In genomic region chr1:201490708-201491131, GRCh38 we compare ENCODE assay signal across 18 cellular contexts. TPM values are rescaled to one million over a fixed set of nuclear protein-coding genes. Genes with fewer than 3 reads are reported as not detected.
DNase-seq lines count a peak whose midpoint lies in the region; ATAC-seq, FAIRE-seq and TF ChIP-seq lines count a peak whose summit lies in the region.
"Had no signal": no experiment of that assay in that cellular context is flagged by ENCODE, and none has a peak within 500 bp of the region (broad histone marks: within the 10 kb centered on the region; RNA-seq: fewer than 3 reads in every experiment).

No MANE protein-coding gene starts in this region.

- H3K9me3 ChIP-seq in AG04450 (ENCODE audit: control insufficient read depth, insufficient read depth, low read length) = no peaks in the 10 kb centered on the region
- no peaks in the 10 kb centered on the region for H3K9me3 ChIP-seq in endothelial cell of umbilical vein (replicated peaks; ENCODE audit: control insufficient read depth, insufficient read depth, low read length)
- H3K9me3 ChIP-seq: adrenal gland had no signal

- H3K27ac ChIP-seq in AG04450 (ENCODE audit: low read depth, low read length) (peak overlapping the region; percentile 61), endothelial cell of umbilical vein (ENCODE audit: insufficient read depth, low read depth, low read length) (peak overlapping the region; percentile 90), rectal smooth muscle tissue (ENCODE audit: low read depth, low read length) (peak overlapping the region; percentile 99)

- H3K4me1 ChIP-seq in endothelial cell of umbilical vein (ENCODE audit: control insufficient read depth, extremely low read depth, insufficient read depth, low read length) = peaks cover 89% of the 10 kb centered on the region
- peaks cover 86% of the 10 kb centered on the region for H3K4me1 ChIP-seq in rectal smooth muscle tissue (ENCODE audit: control insufficient read depth, insufficient read depth, low read length)

- H3K9me3 Mint-ChIP-seq in activated naive CD4-positive, alpha-beta T cell treated with anti-CD3 and anti-CD28 coated beads for 36 hours = no peaks in the 10 kb centered on the region
- H3K9me3 Mint-ChIP-seq: activated T-cell treated with anti-CD3 and anti-CD28 coated beads, Interleukin-2, amount 50 U/mL, for 24 hours; IgD-negative memory B cell had no signal

- TF ChIP-seq CTCF in AG04450 (IDR thresholded peaks at IDR 0.05; ENCODE audit: low read depth, low read length) (no peak), endothelial cell of umbilical vein (IDR thresholded peaks at IDR 0.05; ENCODE audit: extremely low read depth in 1 of 2, insufficient read depth in 1 of 2, low read depth in 1 of 2, low read length in 2 of 2) (no peak)

- H2AFZ ChIP-seq in endothelial cell of umbilical vein (ENCODE audit: low read depth, low read length) = no peak overlapping the region

- no peak overlapping the region for H3K27ac Mint-ChIP-seq in activated naive CD4-positive, alpha-beta T cell treated with anti-CD3 and anti-CD28 coated beads for 36 hours
- H3K27ac Mint-ChIP-seq: activated T-cell treated with anti-CD3 and anti-CD28 coated beads, Interleukin-2, amount 50 U/mL, for 24 hours; IgD-negative memory B cell; T-helper 17 cell had no signal

- H3K79me2 ChIP-seq in endothelial cell of umbilical vein (ENCODE audit: control insufficient read depth, insufficient read depth, low read length) = peaks cover 44% of the 10 kb centered on the region

- H3K27me3 Mint-ChIP-seq in activated naive CD4-positive, alpha-beta T cell treated with anti-CD3 and anti-CD28 coated beads for 36 hours (ENCODE audit: low read depth) = no peaks in the 10 kb centered on the region
- H3K27me3 Mint-ChIP-seq: activated T-cell treated with anti-CD3 and anti-CD28 coated beads, Interleukin-2, amount 50 U/mL, for 24 hours; IgD-negative memory B cell; T-helper 17 cell had no signal

- H3K4me3 ChIP-seq in AG04450 (ENCODE audit: low read depth, low read length) (no peak overlapping the region), endothelial cell of umbilical vein (replicated peaks in 1 of 3; ENCODE audit: insufficient read depth in 1 of 3, low read depth in 1 of 3, low read length in 3 of 3) (no peak overlapping the region), rectal smooth muscle tissue (ENCODE audit: low read length) (no peak overlapping the region)
- H3K4me3 ChIP-seq: adrenal gland had no signal

- H3K36me3 Mint-ChIP-seq in activated naive CD4-positive, alpha-beta T cell treated with anti-CD3 and anti-CD28 coated beads for 36 hours (ENCODE audit: low read depth) = peaks cover 25% of the 10 kb centered on the region

- H3K9ac ChIP-seq in endothelial cell of umbilical vein (replicated peaks; ENCODE audit: extremely low read depth, insufficient read depth, low read length) = no peak overlapping the region
- no peak overlapping the region for H3K9ac ChIP-seq in rectal smooth muscle tissue (ENCODE audit: low read length)

- H3K36me3 ChIP-seq in endothelial cell of umbilical vein (ENCODE audit: control insufficient read depth in 2 of 2, extremely low read depth in 1 of 2, insufficient read depth in 2 of 2, low read length in 2 of 2) (peaks cover 6 to 14% of the 10 kb centered on the region in 2 experiments), rectal smooth muscle tissue (ENCODE audit: control insufficient read depth, insufficient read depth, low read length) (peaks cover 50% of the 10 kb centered on the region)

- intact Hi-C loops in endothelial cell of umbilical vein (cut with micrococcal nuclease) = no loop called here
- intact Hi-C loops in activated naive CD4-positive, alpha-beta T cell treated with anti-CD3 and anti-CD28 coated beads for 36 hours (cut with micrococcal nuclease) = no loop called here

- TF ChIP-seq POLR2A in endothelial cell of umbilical vein (IDR thresholded peaks at IDR 0.05; ENCODE audit: low read depth, low read length) = peak; percentile 74

- FAIRE-seq in endothelial cell of umbilical vein (lab: Jason Lieb, UNC) = peak; percentile 92
- no peak for FAIRE-seq in frontal cortex (lab: Jason Lieb, UNC)
- FAIRE-seq: kidney, RCC 7860 had no signal

- dilution Hi-C loops in endothelial cell of umbilical vein (cut with MboI; ENCODE audit: extremely low pct_ligation_motif_present, low sequenced_read_pairs) = no loop called here

- no peaks in the 10 kb centered on the region for H4K20me1 ChIP-seq in endothelial cell of umbilical vein (replicated peaks; ENCODE audit: control insufficient read depth, extremely low read depth, insufficient read depth, low read length)

- H3K9me1 ChIP-seq in endothelial cell of umbilical vein (replicated peaks; ENCODE audit: control insufficient read depth, extremely low read depth, insufficient read depth, low read length) = no peaks in the 10 kb centered on the region

- ATAC-seq in HG02870 (IDR thresholded peaks at IDR 0.05; ENCODE audit: unreplicated experiment) = no peak
- ATAC-seq: T-helper 17 cell had no signal

- BruUV-seq in endothelial cell of umbilical vein (replicated peaks; lab: Mats Ljungman, UMichigan) = no TSS peak

- POLR2A ChIA-PET in AG04450 (lab: Yijun Ruan, JAX) = interaction anchor here (1.2 to 7.4 kb wide), 3 partner anchors 10 to 17 kb away, joined by 3 to 66 read pairs (median 8); partner anchors contain the start of gene CSRP1
- POLR2A ChIA-PET in endothelial cell of umbilical vein (lab: Charles Lee) = interaction anchor here (1.6 to 7.3 kb wide), 2 partner anchors 14 to 22 kb away, joined by 4 to 124 read pairs; partner anchors contain the start of gene CSRP1

- CTCF ChIA-PET in AG04450 (lab: Charles Lee) (interaction anchor here (0.9 to 13.3 kb wide), 4 partner anchors 9 to 43 kb away, joined by 3 to 307 read pairs (median 6); no protein-coding TSS in a partner anchor), endothelial cell of umbilical vein (lab: Charles Lee) (interaction anchor here (0.9 to 28.3 kb wide), 8 partner anchors 8 to 55 kb away, joined by 3 to 1317 read pairs (median 4); partner anchors contain the start of gene CSRP1)
- CTCF ChIA-PET in activated naive CD4-positive, alpha-beta T cell treated with anti-CD3 and anti-CD28 coated beads for 36 hours (lab: Charles Lee) = interaction anchor here (1.4 to 3.2 kb wide), 3 partner anchors 9 to 43 kb away, joined by 4 to 19 read pairs (median 7); no protein-coding TSS in a partner anchor

- no peak for DNase-seq in AG04450 (ENCODE audit: low read depth, low spot score)
- peak; percentile 61 for DNase-seq in M059J (ENCODE audit: low read depth)
- peak; percentile 57 for DNase-seq in endothelial cell of umbilical vein (ENCODE audit: low read depth, low spot score)
- no peak for DNase-seq in RPMI8226
- DNase-seq in activated naive CD4-positive, alpha-beta T cell treated with anti-CD3 and anti-CD28 coated beads for 36 hours = no peak
- no peak for DNase-seq in frontal cortex (ENCODE audit: low spot score in 2 of 2)
- DNase-seq: activated CD4-positive, alpha-beta T cell treated with anti-CD3 and anti-CD28 coated beads for 48 hours; activated T-cell treated with anti-CD3 and anti-CD28 coated beads, Interleukin-2, amount 50 U/mL, for 24 hours; adrenal gland; DMS153; effector CD4-positive, alpha-beta T cell; kidney; NCI-H524 treated with DMSO at 0.1 percent for 48 hours; T-helper 17 cell had no signal

- H3K4me3 Mint-ChIP-seq in activated naive CD4-positive, alpha-beta T cell treated with anti-CD3 and anti-CD28 coated beads for 36 hours = no peak overlapping the region
- H3K4me3 Mint-ChIP-seq: activated T-cell treated with anti-CD3 and anti-CD28 coated beads, Interleukin-2, amount 50 U/mL, for 24 hours; T-helper 17 cell had no signal

- H3K27me3 ChIP-seq in AG04450 (ENCODE audit: control insufficient read depth, insufficient read depth, low read length) = no peaks in the 10 kb centered on the region
- H3K27me3 ChIP-seq in endothelial cell of umbilical vein (ENCODE audit: control insufficient read depth in 2 of 2, insufficient read depth in 2 of 2, low read length in 2 of 2) = no peaks in the 10 kb centered on the region
- no peaks in the 10 kb centered on the region for H3K27me3 ChIP-seq in rectal smooth muscle tissue (ENCODE audit: control insufficient read depth, insufficient read depth, low read length)
- H3K27me3 ChIP-seq: adrenal gland had no signal

- peak overlapping the region; percentile 68 for H3K4me2 ChIP-seq in endothelial cell of umbilical vein (ENCODE audit: insufficient read depth, low read length)

- no peaks in the 10 kb centered on the region for H3K4me1 Mint-ChIP-seq in activated naive CD4-positive, alpha-beta T cell treated with anti-CD3 and anti-CD28 coated beads for 36 hours (ENCODE audit: low read depth)

RNA-seq across cellular contexts. Expression of gene CSRP1, which starts 16.2 kb away (rescaled TPM):
- polyA plus RNA-seq in AG04450 (2011; rRNA removed) = 641 and 730 TPM in 2 replicates
- polyA minus RNA-seq in AG04450 (2011; rRNA and poly(A)+ RNA removed) = 568 and 749 TPM in 2 replicates
- total RNA-seq in M059J (2014; rRNA removed; shearing (Covaris generic)) = 565 and 854 TPM in 2 replicates
- total RNA-seq in endothelial cell of umbilical vein = 332 and 393 TPM in 2 replicates
- 510 and 560 TPM in 2 replicates for polyA plus RNA-seq in endothelial cell of umbilical vein
- polyA plus RNA-seq in endothelial cell of umbilical vein (2011; cell fraction: cytosol; rRNA removed) = 538 and 578 TPM in 2 replicates
- 426 and 474 TPM in 2 replicates for polyA plus RNA-seq in endothelial cell of umbilical vein (2011; cell fraction: nucleus; rRNA removed)
- 291 and 393 TPM in 2 replicates for polyA plus RNA-seq in endothelial cell of umbilical vein (2012)
- 360 and 393 TPM in 2 replicates for polyA minus RNA-seq in endothelial cell of umbilical vein
- 93.8 TPM for polyA minus RNA-seq in endothelial cell of umbilical vein (2011; cell fraction: cytosol; rRNA and poly(A)+ RNA removed)
- polyA minus RNA-seq in endothelial cell of umbilical vein (2011; cell fraction: nucleus; rRNA and poly(A)+ RNA removed) = 111 and 143 TPM in 2 replicates
- 10 to 100 TPM; 35.7 to 36.6 TPM for total RNA-seq in activated naive CD4-positive, alpha-beta T cell treated with anti-CD3 and anti-CD28 coated beads for 36 hours
- total RNA-seq in frontal cortex = 12.2 TPM

RNA-seq across cellular contexts. Expression of gene PHLDA3, which starts 21.7 kb away (rescaled TPM):
- polyA plus RNA-seq in AG04450 (2011; rRNA removed) = 58.9 and 73.9 TPM in 2 replicates
- polyA minus RNA-seq in AG04450 (2011; rRNA and poly(A)+ RNA removed) = 31.5 and 42.8 TPM in 2 replicates
- 7.6 and 17.3 TPM in 2 replicates for total RNA-seq in M059J (2014; rRNA removed; shearing (Covaris generic))
- total RNA-seq in endothelial cell of umbilical vein = 29.5 and 35.6 TPM in 2 replicates
- 21.4 and 24.4 TPM in 2 replicates for polyA plus RNA-seq in endothelial cell of umbilical vein
- 14.4 and 26.7 TPM in 2 replicates for polyA plus RNA-seq in endothelial cell of umbilical vein (2011; cell fraction: cytosol; rRNA removed)
- 9.6 and 10.4 TPM in 2 replicates for polyA plus RNA-seq in endothelial cell of umbilical vein (2011; cell fraction: nucleus; rRNA removed)
- 21.0 and 23.4 TPM in 2 replicates for polyA plus RNA-seq in endothelial cell of umbilical vein (2012)
- 7.8 and 8.0 TPM in 2 replicates for polyA minus RNA-seq in endothelial cell of umbilical vein
- 19.4 TPM for polyA minus RNA-seq in endothelial cell of umbilical vein (2011; cell fraction: cytosol; rRNA and poly(A)+ RNA removed)
- polyA minus RNA-seq in endothelial cell of umbilical vein (2011; cell fraction: nucleus; rRNA and poly(A)+ RNA removed) = 3.2 and 8.5 TPM in 2 replicates
- total RNA-seq in activated naive CD4-positive, alpha-beta T cell treated with anti-CD3 and anti-CD28 coated beads for 36 hours = 10 to 100 TPM; 19.5 TPM
- 5.7 TPM for total RNA-seq in frontal cortex

RNA-seq across cellular contexts. Expression of gene NAV1, which starts 48.2 kb away (rescaled TPM):
- polyA plus RNA-seq in AG04450 (2011; rRNA removed) = 17.5 and 23.0 TPM in 2 replicates
- polyA minus RNA-seq in AG04450 (2011; rRNA and poly(A)+ RNA removed) = 44.0 and 55.7 TPM in 2 replicates
- 16.3 and 43.1 TPM in 2 replicates for total RNA-seq in M059J (2014; rRNA removed; shearing (Covaris generic))
- total RNA-seq in endothelial cell of umbilical vein = 136 and 138 TPM in 2 replicates
- polyA plus RNA-seq in endothelial cell of umbilical vein = 16.3 and 19.9 TPM in 2 replicates
- polyA plus RNA-seq in endothelial cell of umbilical vein (2011; cell fraction: cytosol; rRNA removed) = 27.2 and 31.1 TPM in 2 replicates
- 58.6 and 65.0 TPM in 2 replicates for polyA plus RNA-seq in endothelial cell of umbilical vein (2011; cell fraction: nucleus; rRNA removed)
- polyA plus RNA-seq in endothelial cell of umbilical vein (2012) = 73.9 and 86.9 TPM in 2 replicates
- polyA minus RNA-seq in endothelial cell of umbilical vein = 45.0 and 46.8 TPM in 2 replicates
- 0.31 TPM for polyA minus RNA-seq in endothelial cell of umbilical vein (2011; cell fraction: cytosol; rRNA and poly(A)+ RNA removed)
- polyA minus RNA-seq in endothelial cell of umbilical vein (2011; cell fraction: nucleus; rRNA and poly(A)+ RNA removed) = 83.9 and 99.0 TPM in 2 replicates
- total RNA-seq in activated naive CD4-positive, alpha-beta T cell treated with anti-CD3 and anti-CD28 coated beads for 36 hours = 1 to 10 TPM in 1 of 2 experiments, under 1 TPM in 1; 0.62 to 1.2 TPM
- total RNA-seq in frontal cortex = 33.8 TPM

Comparison
In these comparisons a context has a peak if more than half of its experiments do, and no peak if none do; other contexts are left out.
1. DNase-seq: peak in M059J (single experiment) and endothelial cell of umbilical vein (single experiment); none in AG04450 (single experiment), RPMI8226 (single experiment), activated naive CD4-positive, alpha-beta T cell treated with anti-CD3 and anti-CD28 coated beads for 36 hours (single experiment) and frontal cortex (0 of 2).
2. Peak in every context shown above with its lines, with median percentiles within 50 percentile points of each other: H3K27ac ChIP-seq.